Comparison of ENCODE assay signal across 18 cellular contexts in the genomic region with DNA sequence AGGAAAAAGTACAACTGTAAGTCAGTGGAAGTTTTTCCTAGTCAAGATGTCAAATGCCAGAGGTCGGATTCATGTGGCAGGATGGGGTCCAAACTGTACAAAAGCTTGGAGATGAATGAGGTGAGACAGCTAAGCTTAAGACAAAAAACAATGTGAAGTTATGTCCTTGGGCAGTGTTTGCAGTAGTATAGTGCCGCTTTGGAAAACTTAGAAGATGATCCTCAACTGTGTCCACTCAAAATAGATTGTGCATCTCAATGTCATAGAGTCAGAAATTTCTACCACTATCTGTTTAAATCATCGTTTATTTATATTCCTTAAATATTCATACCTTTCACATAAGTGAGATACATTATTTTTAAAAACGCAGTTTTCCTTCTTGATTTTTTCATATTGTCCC.
DNase-seq lines count a peak whose midpoint lies in the region; ATAC-seq and TF ChIP-seq lines count a peak whose summit lies in the region.
"Had no signal": no experiment of that assay in that cellular context is flagged by ENCODE, and none has a peak within 500 bp of the region (broad histone marks: within the 10 kb centered on the region; RNA-seq: fewer than 3 reads in every experiment).

No MANE protein-coding gene starts in this region.

- DNase-seq in activated CD4-positive, alpha-beta T cell treated with anti-CD3 and anti-CD28 coated beads, Interleukin-2, amount 10 ng/mL, durations not matched to agents 24 days and 14 days, result peak; percentile 40
- no peak for DNase-seq in activated CD4-positive, alpha-beta T cell treated with anti-CD3 and anti-CD28 coated beads, Interleukin-2, amount 50 U/mL, for 4 hours
- DNase-seq in natural killer cell, result no peak
- no peak for DNase-seq in natural killer cell treated with Interleukin-12 subunit alpha and Interleukin-12 subunit beta and Interleukin-15 and Interleukin-18, amount 100 ng/mL, for 72 hours (ENCODE audit: low spot score)
- DNase-seq in H4 (ENCODE audit: low spot score), result no peak
- no peak for DNase-seq in GM10266 (ENCODE audit: extremely low spot score)
- DNase-seq: BE2C; CD4-positive, CD25-positive, alpha-beta regulatory T cell; DMS153; NCI-H1105 treated with DMSO at 0.1 percent for 48 hours; NCI-H1694; NCI-H510A treated with DMSO at 0.1 percent for 48 hours; PC-3; RPMI8226; SIG-M5 had no signal

- intact Hi-C loops in activated CD4-positive, alpha-beta T cell treated with anti-CD3 and anti-CD28 coated beads, Interleukin-2, amount 10 ng/mL, durations not matched to agents 24 days and 14 days (cut with micrococcal nuclease), result no loop called here
- intact Hi-C loops in natural killer cell (cut with micrococcal nuclease), result no loop called here
- intact Hi-C loops in dendritic cell treated with granulocyte-macrophage colony-stimulating factor and Interleukin-4, amounts not matched to agents 40 ng/mL and 50 ng/mL, for 4 days (cut with micrococcal nuclease), result no loop called here

- peaks cover 31% of the 10 kb centered on the region for H3K36me3 Mint-ChIP-seq in activated CD4-positive, alpha-beta T cell treated with anti-CD3 and anti-CD28 coated beads, Interleukin-2, amount 10 ng/mL, durations not matched to agents 24 days and 14 days (ENCODE audit: low read depth)
- no peaks in the 10 kb centered on the region for H3K36me3 Mint-ChIP-seq in natural killer cell
- peaks cover 17% of the 10 kb centered on the region for H3K36me3 Mint-ChIP-seq in natural killer cell treated with Interleukin-12 subunit alpha and Interleukin-12 subunit beta and Interleukin-15 and Interleukin-18, amount 100 ng/mL, for 72 hours
- H3K36me3 Mint-ChIP-seq in dendritic cell treated with granulocyte-macrophage colony-stimulating factor and Interleukin-4, amounts not matched to agents 40 ng/mL and 50 ng/mL, for 4 days (ENCODE audit: low read depth), result peaks cover 37% of the 10 kb centered on the region

- no peaks in the 10 kb centered on the region for H3K9me3 Mint-ChIP-seq in activated CD4-positive, alpha-beta T cell treated with anti-CD3 and anti-CD28 coated beads, Interleukin-2, amount 10 ng/mL, durations not matched to agents 24 days and 14 days
- H3K9me3 Mint-ChIP-seq in natural killer cell, result no peaks in the 10 kb centered on the region
- no peaks in the 10 kb centered on the region for H3K9me3 Mint-ChIP-seq in natural killer cell treated with Interleukin-12 subunit alpha and Interleukin-12 subunit beta and Interleukin-15 and Interleukin-18, amount 100 ng/mL, for 72 hours
- no peaks in the 10 kb centered on the region for H3K9me3 Mint-ChIP-seq in dendritic cell treated with granulocyte-macrophage colony-stimulating factor and Interleukin-4, amounts not matched to agents 40 ng/mL and 50 ng/mL, for 4 days
- H3K9me3 Mint-ChIP-seq: CD4-positive, CD25-positive, alpha-beta regulatory T cell; GM23338 had no signal

- H3K9ac ChIP-seq in skeletal muscle tissue (ENCODE audit: low read depth in 1 of 3, low read length in 3 of 3), result no peak overlapping the region

- no peak overlapping the region for H3K4me3 Mint-ChIP-seq in activated CD4-positive, alpha-beta T cell treated with anti-CD3 and anti-CD28 coated beads, Interleukin-2, amount 10 ng/mL, durations not matched to agents 24 days and 14 days
- H3K4me3 Mint-ChIP-seq in natural killer cell, result no peak overlapping the region
- H3K4me3 Mint-ChIP-seq in natural killer cell treated with Interleukin-12 subunit alpha and Interleukin-12 subunit beta and Interleukin-15 and Interleukin-18, amount 100 ng/mL, for 72 hours, result no peak overlapping the region
- H3K4me3 Mint-ChIP-seq in dendritic cell treated with granulocyte-macrophage colony-stimulating factor and Interleukin-4, amounts not matched to agents 40 ng/mL and 50 ng/mL, for 4 days, result no peak overlapping the region
- H3K4me3 Mint-ChIP-seq: GM23338 had no signal

- peak overlapping the region in 1 of 3 donors; percentile 18 for H3K4me3 ChIP-seq in skeletal muscle tissue (ENCODE audit: low read length in 3 of 3)
- H3K4me3 ChIP-seq: GM23338 had no signal

- peak overlapping the region; percentile 59 for H3K27ac ChIP-seq in skeletal muscle tissue (ENCODE audit: low read depth, low read length)

- peaks cover 0 to 9% (median 0%) of the 10 kb centered on the region in 3 donors for H3K36me3 ChIP-seq in skeletal muscle tissue (ENCODE audit: control insufficient read depth in 3 of 3, insufficient read depth in 3 of 3, low read length in 3 of 3)
- H3K36me3 ChIP-seq: BE2C had no signal

- no peak overlapping the region for H3K27ac Mint-ChIP-seq in activated CD4-positive, alpha-beta T cell treated with anti-CD3 and anti-CD28 coated beads, Interleukin-2, amount 10 ng/mL, durations not matched to agents 24 days and 14 days
- H3K27ac Mint-ChIP-seq in natural killer cell, result peak overlapping the region; percentile 64 to 79
- H3K27ac Mint-ChIP-seq in natural killer cell treated with Interleukin-12 subunit alpha and Interleukin-12 subunit beta and Interleukin-15 and Interleukin-18, amount 100 ng/mL, for 72 hours, result peak overlapping the region in 1 of 2 donors; percentile 42
- H3K27ac Mint-ChIP-seq in dendritic cell treated with granulocyte-macrophage colony-stimulating factor and Interleukin-4, amounts not matched to agents 40 ng/mL and 50 ng/mL, for 4 days, result peak overlapping the region; percentile 14
- H3K27ac Mint-ChIP-seq: CD4-positive, CD25-positive, alpha-beta regulatory T cell; GM23338 had no signal

- no peaks in the 10 kb centered on the region for H3K27me3 Mint-ChIP-seq in activated CD4-positive, alpha-beta T cell treated with anti-CD3 and anti-CD28 coated beads, Interleukin-2, amount 10 ng/mL, durations not matched to agents 24 days and 14 days
- H3K27me3 Mint-ChIP-seq in natural killer cell (ENCODE audit: low read depth in 2 of 2), result no peaks in the 10 kb centered on the region
- no peaks in the 10 kb centered on the region for H3K27me3 Mint-ChIP-seq in natural killer cell treated with Interleukin-12 subunit alpha and Interleukin-12 subunit beta and Interleukin-15 and Interleukin-18, amount 100 ng/mL, for 72 hours
- H3K27me3 Mint-ChIP-seq in dendritic cell treated with granulocyte-macrophage colony-stimulating factor and Interleukin-4, amounts not matched to agents 40 ng/mL and 50 ng/mL, for 4 days, result no peaks in the 10 kb centered on the region
- H3K27me3 Mint-ChIP-seq: CD4-positive, CD25-positive, alpha-beta regulatory T cell had no signal

- H3K4me1 Mint-ChIP-seq in activated CD4-positive, alpha-beta T cell treated with anti-CD3 and anti-CD28 coated beads, Interleukin-2, amount 10 ng/mL, durations not matched to agents 24 days and 14 days, result peaks cover 17% of the 10 kb centered on the region
- H3K4me1 Mint-ChIP-seq in natural killer cell, result peaks cover 37 to 42% of the 10 kb centered on the region in 2 donors
- peaks cover 19 to 24% of the 10 kb centered on the region in 2 donors for H3K4me1 Mint-ChIP-seq in natural killer cell treated with Interleukin-12 subunit alpha and Interleukin-12 subunit beta and Interleukin-15 and Interleukin-18, amount 100 ng/mL, for 72 hours (ENCODE audit: low read depth in 2 of 2)
- H3K4me1 Mint-ChIP-seq in dendritic cell treated with granulocyte-macrophage colony-stimulating factor and Interleukin-4, amounts not matched to agents 40 ng/mL and 50 ng/mL, for 4 days (ENCODE audit: low read depth), result peaks cover 18% of the 10 kb centered on the region

- H3K4me1 ChIP-seq in skeletal muscle tissue (ENCODE audit: control insufficient read depth in 3 of 3, insufficient read depth in 3 of 3, low read length in 3 of 3), result peaks cover 29 to 50% (median 34%) of the 10 kb centered on the region in 3 donors

- TF ChIP-seq CTCF in natural killer cell (IDR thresholded peaks at IDR 0.05), result no peak
- no peak for TF ChIP-seq CTCF in GM10266 (IDR thresholded peaks at IDR 0.05; ENCODE audit: control insufficient read depth, insufficient read depth, low read depth, missing control alignments)

- H3K9me3 ChIP-seq in skeletal muscle tissue (ENCODE audit: control insufficient read depth in 3 of 3, low read length in 3 of 3), result no peaks in the 10 kb centered on the region
- H3K9me3 ChIP-seq: BE2C had no signal

- H3K27me3 ChIP-seq in skeletal muscle tissue (ENCODE audit: control insufficient read depth in 3 of 3, insufficient read depth in 3 of 3, low read length in 3 of 3), result no peaks in the 10 kb centered on the region
- H3K27me3 ChIP-seq: BE2C had no signal

- ATAC-seq in natural killer cell, result no peak
- ATAC-seq in natural killer cell treated with Interleukin-12 subunit alpha and Interleukin-12 subunit beta and Interleukin-15 and Interleukin-18, amount 100 ng/mL, for 72 hours, result no peak
- ATAC-seq: GM23338, PC-3 had no signal
